In the genomic region with DNA sequence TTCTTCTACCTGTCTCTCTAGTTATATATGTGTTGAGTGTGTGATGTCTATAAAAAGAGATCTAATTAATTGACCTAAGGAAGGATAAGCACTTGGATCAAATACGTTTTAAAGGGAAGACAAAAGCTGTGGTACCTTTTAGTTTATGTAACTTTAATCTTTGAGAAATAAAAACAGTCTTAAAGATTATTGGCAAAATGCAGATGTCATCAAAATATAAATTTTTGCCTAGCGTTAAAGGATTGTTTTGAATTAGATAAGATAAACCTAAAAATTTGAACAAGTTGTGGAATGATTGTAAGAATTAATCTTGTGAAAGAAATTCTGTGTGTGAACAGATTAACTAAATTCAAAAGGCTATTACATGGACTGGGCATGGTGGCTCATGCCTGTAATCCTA, we compare ENCODE assay signal across 29 cellular contexts. TPM values are rescaled to one million over a fixed set of nuclear protein-coding genes. Genes with fewer than 3 reads are reported as not detected.
DNase-seq lines count a peak whose midpoint lies in the region; ATAC-seq, FAIRE-seq and TF ChIP-seq lines count a peak whose summit lies in the region.
"Had no signal": no experiment of that assay in that cellular context is flagged by ENCODE, and none has a peak within 500 bp of the region (broad histone marks: within the 10 kb centered on the region; RNA-seq: fewer than 3 reads in every experiment).

No MANE protein-coding gene starts in this region.

- H3K79me2 ChIP-seq in HepG2 (ENCODE audit: insufficient read depth, low read length) (no peaks in the 10 kb centered on the region), K562 (ENCODE audit: control insufficient read depth, insufficient read depth, low read length) (no peaks in the 10 kb centered on the region)

- no peak overlapping the region for H2AFZ ChIP-seq in HepG2 (ENCODE audit: low read length)
- H2AFZ ChIP-seq in K562 (ENCODE audit: low read depth, low read length) = no peak overlapping the region

- H3K4me1 ChIP-seq in HepG2 (ENCODE audit: insufficient read depth, low read length) (no peaks in the 10 kb centered on the region), right lobe of liver (no peaks in the 10 kb centered on the region), K562 (replicated peaks in 1 of 2; ENCODE audit: control insufficient read depth in 2 of 2, insufficient read depth in 2 of 2, low read length in 2 of 2) (no peaks in the 10 kb centered on the region)
- H3K4me1 ChIP-seq: BE2C, BLaER1 had no signal

- TF ChIP-seq RAD21 in HepG2 (CRISPR knock-in tag; IDR thresholded peaks at IDR 0.05) = no peak
- TF ChIP-seq RAD21 in K562 (CRISPR knock-in tag; conservative IDR thresholded peaks at IDR 0.05 in 1 of 2, IDR thresholded peaks at IDR 0.05 in 1 of 2) = no peak

- no peak for FAIRE-seq in HepG2 (lab: Jason Lieb, UNC)
- FAIRE-seq in K562 (lab: Jason Lieb, UNC) = no peak
- FAIRE-seq: GM12878, GM12892, GM18507 had no signal

- H3K4me2 ChIP-seq in HepG2 (ENCODE audit: low read depth, low read length) = no peak overlapping the region
- H3K4me2 ChIP-seq in K562 (ENCODE audit: insufficient read depth, low read length) = no peak overlapping the region
- H3K4me2 ChIP-seq: BLaER1 had no signal

- no peak overlapping the region for H3K27ac ChIP-seq in HepG2 (ENCODE audit: extremely low read length, insufficient read depth, low read length)
- H3K27ac ChIP-seq in right lobe of liver = no peak overlapping the region
- H3K27ac ChIP-seq in K562 (ENCODE audit: extremely low read depth, low read depth, low read length) = no peak overlapping the region
- H3K27ac ChIP-seq: 22Rv1, BLaER1 had no signal

- in situ Hi-C loops in HepG2 (cut with HindIII; ENCODE audit: extremely low pct_ligation_motif_present, low pct_unique_long_range_greater_than_20kb) = no loop called here
- in situ Hi-C loops in K562 (cut with MboI) = no loop called here

- no peaks in the 10 kb centered on the region for H3K9me1 ChIP-seq in K562 (ENCODE audit: control insufficient read depth, insufficient read depth, low read length)

- POLR2A ChIA-PET in HepG2 (lab: Yijun Ruan, JAX) = no interaction called here
- POLR2A ChIA-PET in K562 (lab: Yijun Ruan, JAX) = no interaction called here

- no peak for DNase-seq in HepG2 (ENCODE audit: low spot score)
- no peak for DNase-seq in right lobe of liver
- no peak for DNase-seq in K562 (ENCODE audit: extremely low read depth in 1 of 4, low spot score in 3 of 4)
- DNase-seq: ACHN; BE2C; C1 segment of cervical spinal cord; CD4-positive, alpha-beta memory T cell; CD4-positive, CD25-positive, alpha-beta regulatory T cell; CD8-positive, alpha-beta memory T cell; COR-L47; DMS 273 treated with DMSO at 0.1 percent for 48 hours; DMS153; DMS53; DMS79; DND-41; EL; GDM1 had no signal

- no peak overlapping the region for H3K9ac ChIP-seq in HepG2 (ENCODE audit: insufficient read depth, low read depth, low read length)
- H3K9ac ChIP-seq in K562 (ENCODE audit: insufficient read depth in 1 of 2, low read depth in 2 of 2, low read length in 2 of 2) = no peak overlapping the region
- H3K9ac ChIP-seq: BLaER1 had no signal

- H3K27me3 ChIP-seq in HepG2 (ENCODE audit: control insufficient read depth in 1 of 2, insufficient read depth in 2 of 2, low read length in 2 of 2) = no peaks in the 10 kb centered on the region
- no peaks in the 10 kb centered on the region for H3K27me3 ChIP-seq in right lobe of liver
- H3K27me3 ChIP-seq in K562 (ENCODE audit: control insufficient read depth in 2 of 2, insufficient read depth in 2 of 2, low read length in 2 of 2) = no peaks in the 10 kb centered on the region
- H3K27me3 ChIP-seq: BE2C, BLaER1 had no signal

- intact Hi-C loops in HepG2 (cut with micrococcal nuclease; ENCODE audit: unreplicated experiment) (no loop called here), right lobe of liver (cut with DNase I) (no loop called here), K562 (cut with micrococcal nuclease) (no loop called here)

- H3K36me3 ChIP-seq in HepG2 (replicated peaks in 1 of 2; ENCODE audit: control insufficient read depth in 1 of 2, insufficient read depth in 2 of 2, low read length in 2 of 2) (no peaks in the 10 kb centered on the region), right lobe of liver (no peaks in the 10 kb centered on the region), K562 (ENCODE audit: control insufficient read depth, insufficient read depth, low read length) (no peaks in the 10 kb centered on the region)
- H3K36me3 ChIP-seq: BE2C, BLaER1 had no signal

- TF ChIP-seq POLR2A in HepG2 (IDR thresholded peaks at IDR 0.05; ENCODE audit: insufficient read depth in 1 of 2, low read depth in 2 of 2, low read length in 2 of 2) (no peak), right lobe of liver (IDR thresholded peaks at IDR 0.05) (no peak), K562 (conservative IDR thresholded peaks at IDR 0.05) (no peak)

- ATAC-seq in HepG2 = no peak
- ATAC-seq in right lobe of liver = no peak
- ATAC-seq in K562 = no peak
- no peak for ATAC-seq in GM21423 (IDR thresholded peaks at IDR 0.05; ENCODE audit: unreplicated experiment)
- no peak for ATAC-seq in HG03025 (IDR thresholded peaks at IDR 0.05; ENCODE audit: low FRiP score, unreplicated experiment)
- ATAC-seq: GM12878 had no signal

- no peak for TF ChIP-seq CTCF in HepG2 (CRISPR knock-in tag; IDR thresholded peaks at IDR 0.05)
- TF ChIP-seq CTCF in right lobe of liver (IDR thresholded peaks at IDR 0.05) = no peak
- no peak for TF ChIP-seq CTCF in K562 (IDR thresholded peaks at IDR 0.05 in 2 of 3, conservative IDR thresholded peaks at IDR 0.05 in 1 of 3; ENCODE audit: insufficient read depth in 2 of 3, low read depth in 1 of 3, low read length in 3 of 3)

- CTCF ChIA-PET in HepG2 (lab: Yijun Ruan, JAX; ENCODE audit: low intra/inter-chr PET ratio, low total read pairs) (no interaction called here), K562 (lab: Yijun Ruan, JAX; ENCODE audit: low intra/inter-chr PET ratio) (no interaction called here)

- TF ChIP-seq EP300 in HepG2 (IDR thresholded peaks at IDR 0.05; ENCODE audit: low read depth in 2 of 2, low read length in 2 of 2) (no peak), HepG2 (CRISPR knock-in tag; IDR thresholded peaks at IDR 0.05; ENCODE audit: borderline replicate concordance) (no peak), K562 (IDR thresholded peaks at IDR 0.05; ENCODE audit: low read length) (no peak)

- H4K20me1 ChIP-seq in HepG2 (ENCODE audit: insufficient read depth, low read length) (no peaks in the 10 kb centered on the region), K562 (replicated peaks; ENCODE audit: control insufficient read depth, insufficient read depth, low read length) (no peaks in the 10 kb centered on the region)
- H4K20me1 ChIP-seq: BLaER1 had no signal

- no TSS peak for BruUV-seq in HepG2 (replicated peaks; lab: Mats Ljungman, UMichigan)
- no TSS peak for BruUV-seq in K562 (replicated peaks; lab: Mats Ljungman, UMichigan)

- H3K9me3 ChIP-seq in HepG2 (ENCODE audit: low read length) (no peaks in the 10 kb centered on the region), right lobe of liver (no peaks in the 10 kb centered on the region), K562 (replicated peaks; ENCODE audit: control insufficient read depth, insufficient read depth, low read depth, low read length) (no peaks in the 10 kb centered on the region)
- H3K9me3 ChIP-seq: BE2C had no signal

- H3K4me3 ChIP-seq in HepG2 (replicated peaks in 1 of 3; ENCODE audit: insufficient read depth in 1 of 3, low read depth in 2 of 3, low read length in 3 of 3) (no peak overlapping the region), right lobe of liver (no peak overlapping the region), K562 (no peak overlapping the region)
- H3K4me3 ChIP-seq: BLaER1, GM12878 had no signal

- 4% methylated on average over 2 of the region's 2 CpGs for whole genome bisulfite sequencing in HepG2 (ENCODE audit: low lambda C conversion rate)
- 73% methylated on average over 2 of the region's 2 CpGs for WGBS in right lobe of liver (ENCODE audit: insufficient coverage, low coverage, low lambda C conversion rate, missing lambda C conversion rate)
- WGBS in K562 (ENCODE audit: insufficient coverage, low coverage, missing lambda C conversion rate) = 3% methylated on average over 2 of the region's 2 CpGs

RNA-seq across cellular contexts. Expression of a gene that starts 42.9 kb away (rescaled TPM):
- not detected in 2 replicates for total RNA-seq in HepG2 (2016; rRNA removed; fragmentation: Illumina TruSeq; extraction: Trizol)
- not detected in 2 replicates for total RNA-seq in HepG2 (2016; cell fraction: cytosol; rRNA removed; fragmentation: Illumina TruSeq; extraction: Trizol; ENCODE audit: low read depth)
- total RNA-seq in HepG2 (2016; cell fraction: insoluble cytoplasmic fraction; rRNA removed; fragmentation: Illumina TruSeq; extraction: Trizol) = not detected in 2 replicates
- not detected in 2 replicates for total RNA-seq in HepG2 (2016; cell fraction: membrane; rRNA removed; fragmentation: Illumina TruSeq; extraction: Trizol)
- not detected in 2 replicates for total RNA-seq in HepG2 (2016; cell fraction: nucleus; rRNA removed; fragmentation: Illumina TruSeq; extraction: Trizol)
- polyA plus RNA-seq in HepG2 (2011; rRNA removed) = 0.07 TPM in 1 of 2 replicates, not detected in the other
- polyA plus RNA-seq in HepG2 (2011; cell fraction: cytosol; rRNA removed) = not detected in 2 replicates
- not detected in 2 replicates for polyA plus RNA-seq in HepG2 (2011; cell fraction: nucleus; rRNA removed)
- not detected in 2 replicates for polyA plus RNA-seq in HepG2 (2012)
- polyA plus RNA-seq in HepG2 (2016; cell fraction: cytosol; fragmentation: Illumina TruSeq; extraction: Trizol; ENCODE audit: low read depth) = not detected in 2 replicates
- not detected in 2 replicates for polyA plus RNA-seq in HepG2 (2016; cell fraction: insoluble cytoplasmic fraction; fragmentation: Illumina TruSeq; extraction: Trizol; ENCODE audit: low read depth)
- polyA plus RNA-seq in HepG2 (2016; cell fraction: membrane; fragmentation: Illumina TruSeq; extraction: Trizol; ENCODE audit: low read depth) = not detected in 2 replicates
- not detected in 2 replicates for polyA plus RNA-seq in HepG2 (2016; cell fraction: nucleus; fragmentation: Illumina TruSeq; extraction: Trizol; ENCODE audit: insufficient read depth, low read depth)
- not detected in 2 replicates for polyA minus RNA-seq in HepG2 (2011; rRNA and poly(A)+ RNA removed; ENCODE audit: low replicate concordance)
- polyA minus RNA-seq in HepG2 (2011; cell fraction: cytosol; rRNA and poly(A)+ RNA removed) = not detected in 2 replicates
- polyA minus RNA-seq in HepG2 (2011; cell fraction: nucleus; rRNA and poly(A)+ RNA removed) = not detected in 2 replicates
- not detected for total RNA-seq in right lobe of liver
- total RNA-seq in K562 (2011; cell fraction: chromatin; rRNA removed; ENCODE audit: low replicate concordance) = 0.69 and 1.3 TPM in 2 replicates
- 0.26 TPM in 1 of 2 replicates, not detected in the other for total RNA-seq in K562 (2011; cell fraction: nucleolus; rRNA removed)
- 0.29 TPM in 1 of 2 replicates, not detected in the other for total RNA-seq in K562 (2011; cell fraction: nucleoplasm; rRNA removed)
- total RNA-seq in K562 (2014; rRNA removed) = 0.49 and 1.00 TPM in 2 replicates
- total RNA-seq in K562 (2014; rRNA removed; fragmentation: Illumina TruSeq; extraction: Trizol) = 1.2 and 1.4 TPM in 2 replicates
- total RNA-seq in K562 (2015; rRNA removed; fragmentation: Illumina TruSeq; extraction: Trizol) = 1.0 and 1.2 TPM in 2 replicates
- 0.40 and 0.98 TPM in 2 replicates for total RNA-seq in K562 (2021)
- polyA plus RNA-seq in K562 (2011; rRNA removed) = 0.51 and 0.84 TPM in 2 replicates
- polyA plus RNA-seq in K562 (2011; cell fraction: cytosol; rRNA removed) = 0.27 and 0.57 TPM in 2 replicates
- polyA plus RNA-seq in K562 (2011; cell fraction: nucleus; rRNA removed) = 0.14 and 0.55 TPM in 2 replicates
- polyA plus RNA-seq in K562 (2012) = 1.7 and 4.0 TPM in 2 replicates
- 0.96 and 1.2 TPM in 2 replicates for polyA plus RNA-seq in K562 (2014; fragmentation: Illumina TruSeq; extraction: Trizol)
- polyA plus RNA-seq in K562 (2014; fragmentation: Nextera tagmentation; extraction: Ambion mirVana) = 1 to 10 TPM; 3.2 to 4.8 TPM
- 1.7 and 2.6 TPM in 2 replicates for polyA plus RNA-seq in K562 (2014; rRNA removed)
- polyA minus RNA-seq in K562 (2011; rRNA and poly(A)+ RNA removed) = 0.15 and 0.39 TPM in 2 replicates
- not detected in 2 replicates for polyA minus RNA-seq in K562 (2011; cell fraction: cytosol; rRNA and poly(A)+ RNA removed)
- polyA minus RNA-seq in K562 (2011; cell fraction: nucleus; rRNA and poly(A)+ RNA removed) = 0.11 and 0.13 TPM in 2 replicates
- total RNA-seq: A172; A673; CD4-positive, alpha-beta memory T cell; CD8-positive, alpha-beta memory T cell; Daoy; G401; GM12878 had no signal
- polyA plus RNA-seq: CD14-positive monocyte; CD4-positive, alpha-beta memory T cell; CD4-positive, CD25-positive, alpha-beta regulatory T cell; CD8-positive, alpha-beta memory T cell; GM12878 had no signal

RNA-seq across cellular contexts. Expression of a gene that starts 56.6 kb away (rescaled TPM):
- 102 and 136 TPM in 2 replicates for total RNA-seq in HepG2 (2016; rRNA removed; fragmentation: Illumina TruSeq; extraction: Trizol)
- 23.9 and 24.7 TPM in 2 replicates for total RNA-seq in HepG2 (2016; cell fraction: cytosol; rRNA removed; fragmentation: Illumina TruSeq; extraction: Trizol; ENCODE audit: low read depth)
- 99.3 and 127 TPM in 2 replicates for total RNA-seq in HepG2 (2016; cell fraction: insoluble cytoplasmic fraction; rRNA removed; fragmentation: Illumina TruSeq; extraction: Trizol)
- total RNA-seq in HepG2 (2016; cell fraction: membrane; rRNA removed; fragmentation: Illumina TruSeq; extraction: Trizol) = 103 and 117 TPM in 2 replicates
- 72.8 and 91.5 TPM in 2 replicates for total RNA-seq in HepG2 (2016; cell fraction: nucleus; rRNA removed; fragmentation: Illumina TruSeq; extraction: Trizol)
- polyA plus RNA-seq in HepG2 (2011; rRNA removed) = 91.8 and 93.8 TPM in 2 replicates
- 23.5 and 43.5 TPM in 2 replicates for polyA plus RNA-seq in HepG2 (2011; cell fraction: cytosol; rRNA removed)
- polyA plus RNA-seq in HepG2 (2011; cell fraction: nucleus; rRNA removed) = 97.9 and 118 TPM in 2 replicates
- 76.4 and 91.1 TPM in 2 replicates for polyA plus RNA-seq in HepG2 (2012)
- 17.9 and 20.0 TPM in 2 replicates for polyA plus RNA-seq in HepG2 (2016; cell fraction: cytosol; fragmentation: Illumina TruSeq; extraction: Trizol; ENCODE audit: low read depth)
- 102 and 111 TPM in 2 replicates for polyA plus RNA-seq in HepG2 (2016; cell fraction: insoluble cytoplasmic fraction; fragmentation: Illumina TruSeq; extraction: Trizol; ENCODE audit: low read depth)
- polyA plus RNA-seq in HepG2 (2016; cell fraction: membrane; fragmentation: Illumina TruSeq; extraction: Trizol; ENCODE audit: low read depth) = 57.5 and 60.6 TPM in 2 replicates
- 113 and 120 TPM in 2 replicates for polyA plus RNA-seq in HepG2 (2016; cell fraction: nucleus; fragmentation: Illumina TruSeq; extraction: Trizol; ENCODE audit: insufficient read depth, low read depth)
- polyA minus RNA-seq in HepG2 (2011; rRNA and poly(A)+ RNA removed; ENCODE audit: low replicate concordance) = 45.0 and 86.1 TPM in 2 replicates
- polyA minus RNA-seq in HepG2 (2011; cell fraction: cytosol; rRNA and poly(A)+ RNA removed) = 65.4 and 79.8 TPM in 2 replicates
- polyA minus RNA-seq in HepG2 (2011; cell fraction: nucleus; rRNA and poly(A)+ RNA removed) = 166 and 207 TPM in 2 replicates
- total RNA-seq in right lobe of liver = 10 to 100 TPM; 27.3 to 43.9 (median 34.0) TPM
- 187 and 428 TPM in 2 replicates for total RNA-seq in K562 (2011; cell fraction: chromatin; rRNA removed; ENCODE audit: low replicate concordance)
- 80.2 and 98.4 TPM in 2 replicates for total RNA-seq in K562 (2011; cell fraction: nucleolus; rRNA removed)
- total RNA-seq in K562 (2011; cell fraction: nucleoplasm; rRNA removed) = 152 and 159 TPM in 2 replicates
- 74.7 and 81.5 TPM in 2 replicates for total RNA-seq in K562 (2014; rRNA removed)
- total RNA-seq in K562 (2014; rRNA removed; fragmentation: Illumina TruSeq; extraction: Trizol) = 123 and 136 TPM in 2 replicates
- 89.5 and 102 TPM in 2 replicates for total RNA-seq in K562 (2015; rRNA removed; fragmentation: Illumina TruSeq; extraction: Trizol)
- 141 and 144 TPM in 2 replicates for total RNA-seq in K562 (2021)
- polyA plus RNA-seq in K562 (2011; rRNA removed) = 192 TPM in 2 replicates
- 29.9 and 68.5 TPM in 2 replicates for polyA plus RNA-seq in K562 (2011; cell fraction: cytosol; rRNA removed)
- polyA plus RNA-seq in K562 (2011; cell fraction: nucleus; rRNA removed) = 105 and 267 TPM in 2 replicates
- polyA plus RNA-seq in K562 (2012) = 63.2 and 128 TPM in 2 replicates
- polyA plus RNA-seq in K562 (2014; fragmentation: Illumina TruSeq; extraction: Trizol) = 120 and 159 TPM in 2 replicates
- 10 to 100 TPM; 26.2 to 35.8 TPM for polyA plus RNA-seq in K562 (2014; fragmentation: Nextera tagmentation; extraction: Ambion mirVana)
- 90.8 and 91.8 TPM in 2 replicates for polyA plus RNA-seq in K562 (2014; rRNA removed)
- 159 and 207 TPM in 2 replicates for polyA minus RNA-seq in K562 (2011; rRNA and poly(A)+ RNA removed)
- polyA minus RNA-seq in K562 (2011; cell fraction: cytosol; rRNA and poly(A)+ RNA removed) = 66.8 and 87.7 TPM in 2 replicates
- 61.0 and 145 TPM in 2 replicates for polyA minus RNA-seq in K562 (2011; cell fraction: nucleus; rRNA and poly(A)+ RNA removed)
